12 cellular contexts compared by ENCODE assay signal in the genomic region with DNA sequence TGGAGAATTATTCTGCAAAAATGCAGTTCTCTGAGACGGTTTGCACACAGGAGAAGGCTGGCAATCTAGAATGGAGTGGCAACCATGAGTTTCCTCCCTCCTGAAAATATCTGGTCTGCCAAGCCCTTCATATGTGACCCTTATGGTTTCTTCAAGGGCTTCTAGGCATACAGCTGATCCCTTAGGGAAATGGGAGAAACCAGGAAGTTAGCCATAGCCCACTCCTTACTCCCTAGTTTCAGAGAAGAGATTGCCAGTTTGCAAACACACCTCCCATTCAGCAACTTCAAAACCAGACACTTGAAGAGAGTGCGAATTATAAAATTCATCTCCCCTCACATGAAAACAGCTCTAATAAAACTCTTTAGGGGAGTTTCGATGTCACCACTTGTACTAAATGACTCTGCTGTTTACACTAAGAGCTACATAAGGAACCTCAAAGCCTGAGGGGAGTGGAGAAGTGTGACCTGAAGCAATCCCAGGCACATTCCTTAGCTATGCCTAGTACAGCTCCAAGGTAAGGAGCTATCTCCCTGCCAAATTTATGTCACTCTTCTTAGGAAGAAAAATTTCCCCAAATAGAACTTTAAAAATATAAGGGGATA. TPM values are rescaled to one million over a fixed set of nuclear protein-coding genes. Genes with fewer than 3 reads are reported as not detected.
DNase-seq lines count a peak whose midpoint lies in the region; ATAC-seq lines count a peak whose summit lies in the region.
"Had no signal": no experiment of that assay in that cellular context is flagged by ENCODE, and none has a peak within 500 bp of the region (broad histone marks: within the 10 kb centered on the region; RNA-seq: fewer than 3 reads in every experiment).

No MANE protein-coding gene starts in this region.

- no peaks in the 10 kb centered on the region for H3K36me3 Mint-ChIP-seq in dendritic cell treated with granulocyte-macrophage colony-stimulating factor and Interleukin-4, amounts not matched to agents 40 ng/mL and 50 ng/mL, for 4 days (ENCODE audit: low read depth)

- H3K27ac ChIP-seq in mesodermal cell (ENCODE audit: low read depth, low read length, severe bottlenecking) = peak overlapping the region; percentile 65

- no peak overlapping the region for H3K4me3 ChIP-seq in mesodermal cell (ENCODE audit: extremely low read depth, insufficient read depth, low read length, poor library complexity, severe bottlenecking)

- H3K4me3 Mint-ChIP-seq in dendritic cell treated with granulocyte-macrophage colony-stimulating factor and Interleukin-4, amounts not matched to agents 40 ng/mL and 50 ng/mL, for 4 days = no peak overlapping the region
- H3K4me3 Mint-ChIP-seq: B cell had no signal

- H3K9me3 ChIP-seq in mesodermal cell (ENCODE audit: control insufficient read depth, low read length) = no peaks in the 10 kb centered on the region

- intact Hi-C loops in dendritic cell treated with granulocyte-macrophage colony-stimulating factor and Interleukin-4, amounts not matched to agents 40 ng/mL and 50 ng/mL, for 4 days (cut with micrococcal nuclease) = no loop called here

- H3K36me3 ChIP-seq in mesodermal cell (ENCODE audit: control insufficient read depth, insufficient read depth, low read length) = peaks cover 27% of the 10 kb centered on the region

- peaks cover 5% of the 10 kb centered on the region for H3K4me1 Mint-ChIP-seq in dendritic cell treated with granulocyte-macrophage colony-stimulating factor and Interleukin-4, amounts not matched to agents 40 ng/mL and 50 ng/mL, for 4 days (ENCODE audit: low read depth)
- H3K4me1 Mint-ChIP-seq: B cell had no signal

- no peaks in the 10 kb centered on the region for H3K9me3 Mint-ChIP-seq in dendritic cell treated with granulocyte-macrophage colony-stimulating factor and Interleukin-4, amounts not matched to agents 40 ng/mL and 50 ng/mL, for 4 days

- WGBS in mesodermal cell (ENCODE audit: insufficient coverage in 2 of 2), 2 experiments = 73 to 100% methylated on average over 1 to 2 of the region's 3 CpGs

- ATAC-seq in HG02623 (IDR thresholded peaks at IDR 0.05; ENCODE audit: unreplicated experiment) (no peak), HG02610 (IDR thresholded peaks at IDR 0.05; ENCODE audit: unreplicated experiment) (no peak)

- DNase-seq in ACHN (peak; percentile 52), NCI-H226 (peak; percentile 75), dedifferentiated amniotic fluid mesenchymal stem cell (ENCODE audit: extremely low spot score) (no peak), NCI-H1930 (lab: John Stamatoyannopoulos, UW) (no peak)
- DNase-seq: activated CD4-positive, alpha-beta T cell treated with anti-CD3 and anti-CD28 coated beads, Interleukin-2, amount 50 U/mL, for 1 hour; amniotic stem cell; NK-92 treated with Interleukin-12 subunit alpha and Interleukin-12 subunit beta, amount 100 ng/mL, for 24 hours had no signal

- H3K27ac Mint-ChIP-seq in dendritic cell treated with granulocyte-macrophage colony-stimulating factor and Interleukin-4, amounts not matched to agents 40 ng/mL and 50 ng/mL, for 4 days = peak overlapping the region; percentile 46
- H3K27ac Mint-ChIP-seq: B cell had no signal

- H3K4me1 ChIP-seq in mesodermal cell (ENCODE audit: control insufficient read depth, insufficient read depth, low read length, poor library complexity, severe bottlenecking) = peaks cover 34% of the 10 kb centered on the region

- in situ Hi-C loops in ACHN (cut with HindIII; ENCODE audit: low pct_ligation_motif_present, low pct_unique_long_range_greater_than_20kb, low sequenced_read_pairs) = no loop called here

- no peaks in the 10 kb centered on the region for H3K27me3 Mint-ChIP-seq in dendritic cell treated with granulocyte-macrophage colony-stimulating factor and Interleukin-4, amounts not matched to agents 40 ng/mL and 50 ng/mL, for 4 days

RNA-seq across cellular contexts. Expression of a gene that starts 8.3 kb away (rescaled TPM):
- polyA plus RNA-seq in mesodermal cell (2013, experiment 1 of 2) = 63.1 TPM
- 73.3 TPM for polyA plus RNA-seq in mesodermal cell (2013, experiment 2 of 2)

RNA-seq across cellular contexts. Expression of a gene that starts 42.3 kb away (rescaled TPM):
- polyA plus RNA-seq in mesodermal cell (2013, experiment 1 of 2) = 16.5 TPM
- 17.8 TPM for polyA plus RNA-seq in mesodermal cell (2013, experiment 2 of 2)

Comparison
In these comparisons a context has a peak if more than half of its experiments do, and no peak if none do; other contexts are left out.
1. DNase-seq: peak in ACHN (single experiment) and NCI-H226 (single experiment); none in dedifferentiated amniotic fluid mesenchymal stem cell (single experiment) and NCI-H1930 (0 of 2).